13 cellular contexts compared by ENCODE assay signal in the genomic region with DNA sequence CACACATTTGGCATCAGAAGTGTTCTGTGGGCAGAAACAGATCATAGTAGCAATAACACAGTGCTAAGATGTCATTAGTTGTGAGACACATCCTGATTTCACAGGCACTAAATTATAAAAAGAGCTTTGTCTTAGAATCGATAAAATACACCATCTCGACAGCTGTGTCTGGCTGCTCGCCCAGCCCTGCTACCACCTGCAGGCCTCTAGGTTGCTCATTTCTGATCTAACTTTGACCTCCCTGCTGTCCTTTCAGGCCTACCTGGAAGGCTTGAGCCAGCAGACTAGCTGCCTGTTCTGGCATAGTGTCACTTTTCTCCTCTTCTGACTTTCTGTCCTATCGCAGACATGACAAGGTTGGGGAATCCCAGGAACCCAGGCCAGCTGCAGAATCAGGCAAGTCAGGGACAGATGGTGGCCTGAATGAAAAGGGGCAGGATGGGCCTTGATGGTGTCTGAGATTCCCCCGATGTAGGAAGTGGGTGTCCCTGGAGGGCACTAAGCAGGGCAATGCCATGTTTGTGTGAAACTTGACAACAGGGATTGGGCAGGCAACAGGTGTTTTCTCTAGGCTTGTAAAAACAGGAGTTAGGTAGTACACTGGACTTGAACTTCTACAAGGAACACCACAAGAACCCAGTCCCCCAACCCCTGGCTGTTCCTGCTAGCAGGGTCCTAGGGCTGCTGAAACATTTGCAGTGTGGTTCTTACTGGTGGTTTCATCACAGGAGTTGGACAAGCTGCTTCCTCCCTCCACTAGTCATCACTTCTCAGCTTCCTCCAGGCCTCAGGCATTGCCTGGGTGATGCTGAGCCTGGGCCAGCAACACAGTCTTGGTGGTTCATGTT.
DNase-seq lines count a peak whose midpoint lies in the region; ATAC-seq and TF ChIP-seq lines count a peak whose summit lies in the region.
"Had no signal": no experiment of that assay in that cellular context is flagged by ENCODE, and none has a peak within 500 bp of the region (broad histone marks: within the 10 kb centered on the region; RNA-seq: fewer than 3 reads in every experiment).

No MANE protein-coding gene starts in this region.

- no peak overlapping the region for H3K4me3 ChIP-seq in ascending aorta
- H3K4me3 ChIP-seq in liver (ENCODE audit: low read depth in 1 of 3, low read length in 3 of 3) = no peak overlapping the region
- H3K4me3 ChIP-seq in SK-N-SH (ENCODE audit: low read depth in 2 of 2, low read length in 1 of 2) = no peak overlapping the region
- H3K4me3 ChIP-seq: colonic mucosa, prostate gland had no signal

- peaks cover 6% of the 10 kb centered on the region for H3K27me3 Mint-ChIP-seq in activated CD8-positive, alpha-beta memory T cell treated with anti-CD3 and anti-CD28 coated beads, Interleukin-2, amount 10 ng/mL, durations not matched to agents 7 days and 5 days

- H3K9me3 ChIP-seq in ascending aorta = no peaks in the 10 kb centered on the region
- no peaks in the 10 kb centered on the region for H3K9me3 ChIP-seq in liver (ENCODE audit: control insufficient read depth in 4 of 4, low read length in 3 of 4)
- no peaks in the 10 kb centered on the region for H3K9me3 ChIP-seq in SK-N-SH
- H3K9me3 ChIP-seq: colonic mucosa, prostate gland had no signal

- no peak overlapping the region for H2AFZ ChIP-seq in SK-N-SH (ENCODE audit: low read depth)

- CTCF ChIA-PET in activated CD8-positive, alpha-beta memory T cell treated with anti-CD3 and anti-CD28 coated beads, Interleukin-2, amount 10 ng/mL, durations not matched to agents 7 days and 5 days (lab: Charles Lee) = interaction anchor here (0.9 to 2.9 kb wide), 5 partner anchors 23 to 813 kb away, joined by 3 to 11 read pairs (median 3); no protein-coding TSS in a partner anchor
- CTCF ChIA-PET in SK-N-SH (lab: Yijun Ruan, JAX) = interaction anchor here (1.2 to 3.7 kb wide), 6 partner anchors 23 to 590 kb away, joined by 3 to 23 read pairs (median 6); partner anchors contain the start of gene RHOU

- H3K36me3 ChIP-seq in ascending aorta (no peaks in the 10 kb centered on the region), liver (ENCODE audit: control insufficient read depth in 4 of 4, insufficient read depth in 3 of 4, low read depth in 1 of 4, low read length in 3 of 4) (no peaks in the 10 kb centered on the region), SK-N-SH (replicated peaks in 1 of 2; ENCODE audit: control insufficient read depth in 1 of 2, insufficient read depth in 2 of 2, low read length in 1 of 2) (no peaks in the 10 kb centered on the region)
- H3K36me3 ChIP-seq: colonic mucosa, prostate gland had no signal

- no peaks in the 10 kb centered on the region for H3K27me3 ChIP-seq in ascending aorta
- H3K27me3 ChIP-seq in liver (ENCODE audit: control insufficient read depth in 4 of 4, insufficient read depth in 4 of 4, low read length in 3 of 4) = no peaks in the 10 kb centered on the region
- H3K27me3 ChIP-seq in SK-N-SH (ENCODE audit: insufficient read depth) = no peaks in the 10 kb centered on the region
- H3K27me3 ChIP-seq: colonic mucosa had no signal

- DNase-seq in COLO668 (lab: John Stamatoyannopoulos, UW; ENCODE audit: unreplicated experiment) (peak; percentile 36), KG1 (lab: John Stamatoyannopoulos, UW) (peak; percentile 47), ascending aorta (ENCODE audit: low spot score in 2 of 2) (peak in 1 of 2 donors; percentile 91), NCI-H1048 (lab: John Stamatoyannopoulos, UW) (no peak), SK-N-SH (no peak)
- DNase-seq in activated CD8-positive, alpha-beta memory T cell treated with anti-CD3 and anti-CD28 coated beads, Interleukin-2, amount 10 ng/mL, durations not matched to agents 7 days and 5 days = no peak
- DNase-seq: activated effector memory CD4-positive, alpha-beta T cell treated with Interleukin-2 at 50 U/mL for 16 hours; colonic mucosa; trophoblast cell had no signal

- H3K4me3 Mint-ChIP-seq in activated CD8-positive, alpha-beta memory T cell treated with anti-CD3 and anti-CD28 coated beads, Interleukin-2, amount 10 ng/mL, durations not matched to agents 7 days and 5 days = no peak overlapping the region

- peaks cover 5% of the 10 kb centered on the region for H3K4me1 Mint-ChIP-seq in activated CD8-positive, alpha-beta memory T cell treated with anti-CD3 and anti-CD28 coated beads, Interleukin-2, amount 10 ng/mL, durations not matched to agents 7 days and 5 days

- POLR2A ChIA-PET in SK-N-SH (lab: Yijun Ruan, JAX) = no interaction called here

- H3K9ac ChIP-seq in liver (ENCODE audit: low read depth in 1 of 2, low read length in 2 of 2) = no peak overlapping the region
- H3K9ac ChIP-seq in SK-N-SH = no peak overlapping the region

- no peaks in the 10 kb centered on the region for H3K79me2 ChIP-seq in SK-N-SH (ENCODE audit: insufficient read depth)

- WGBS in liver = 88% methylated on average over 5 of the region's 5 CpGs
- 88% methylated on average over 5 of the region's 5 CpGs for WGBS in SK-N-SH (ENCODE audit: low lambda C conversion rate)

- H3K9me3 Mint-ChIP-seq in activated CD8-positive, alpha-beta memory T cell treated with anti-CD3 and anti-CD28 coated beads, Interleukin-2, amount 10 ng/mL, durations not matched to agents 7 days and 5 days (ENCODE audit: low read depth) = no peaks in the 10 kb centered on the region

- no peak for ATAC-seq in activated CD8-positive, alpha-beta memory T cell treated with anti-CD3 and anti-CD28 coated beads, Interleukin-2, amount 10 ng/mL, durations not matched to agents 7 days and 5 days
- no peak for ATAC-seq in HG03175 (IDR thresholded peaks at IDR 0.05; ENCODE audit: unreplicated experiment)
- ATAC-seq: activated CD4-positive, CD25-positive, alpha-beta regulatory T cell treated with anti-CD3 and anti-CD28 coated beads, Interleukin-2, amount 50 U/mL, for 24 hours had no signal

- TF ChIP-seq CTCF in ascending aorta (IDR thresholded peaks at IDR 0.05) (no peak), liver (IDR thresholded peaks at IDR 0.05; ENCODE audit: low read depth, low read length, missing input control) (no peak), SK-N-SH (IDR thresholded peaks at IDR 0.05) (no peak)

- intact Hi-C loops in ascending aorta (cut with DNase I) = loop anchor here (2.0 kb wide), 1 partner anchor 66 kb away; the partner anchor contains the start of gene RHOU

- H4K20me1 ChIP-seq in SK-N-SH (ENCODE audit: insufficient read depth) = no peaks in the 10 kb centered on the region

- H3K9me2 ChIP-seq in SK-N-SH = no peaks in the 10 kb centered on the region

- H3K27ac Mint-ChIP-seq in activated CD8-positive, alpha-beta memory T cell treated with anti-CD3 and anti-CD28 coated beads, Interleukin-2, amount 10 ng/mL, durations not matched to agents 7 days and 5 days = no peak overlapping the region

- H3K4me1 ChIP-seq in ascending aorta (peaks cover 5 to 17% of the 10 kb centered on the region in 2 donors), liver (ENCODE audit: control insufficient read depth in 4 of 4, insufficient read depth in 4 of 4, low read length in 3 of 4) (peaks cover 0 to 4% (median 2%) of the 10 kb centered on the region in 4 donors), SK-N-SH (ENCODE audit: control insufficient read depth in 1 of 2, insufficient read depth in 2 of 2, low read depth in 1 of 2, low read length in 1 of 2) (no peaks in the 10 kb centered on the region)
- H3K4me1 ChIP-seq: prostate gland had no signal

- no peaks in the 10 kb centered on the region for H3F3A ChIP-seq in SK-N-SH (replicated peaks; ENCODE audit: insufficient read depth)

- no peaks in the 10 kb centered on the region for H3K36me3 Mint-ChIP-seq in activated CD8-positive, alpha-beta memory T cell treated with anti-CD3 and anti-CD28 coated beads, Interleukin-2, amount 10 ng/mL, durations not matched to agents 7 days and 5 days

- no peak for TF ChIP-seq EP300 in SK-N-SH (IDR thresholded peaks at IDR 0.05; ENCODE audit: borderline replicate concordance in 1 of 2, low read depth in 1 of 2, low read length in 1 of 2)

- TF ChIP-seq RAD21 in liver (IDR thresholded peaks at IDR 0.05) (no peak), SK-N-SH (IDR thresholded peaks at IDR 0.05; ENCODE audit: low read length) (no peak)

- no peak overlapping the region for H3K4me2 ChIP-seq in SK-N-SH

- H3K27ac ChIP-seq in ascending aorta (peak overlapping the region; percentile 83 to 88), liver (ENCODE audit: low read depth in 1 of 2, low read length in 2 of 2) (no peak overlapping the region), SK-N-SH (ENCODE audit: low read depth in 2 of 2, low read length in 1 of 2) (no peak overlapping the region)
- H3K27ac ChIP-seq: colonic mucosa, prostate gland had no signal

TF ChIP-seq in liver, 16 proteins besides CTCF, POLR2A, EP300 and RAD21:
- TF ChIP-seq RXRA (IDR thresholded peaks at IDR 0.05) (no peak), NR2F2 (IDR thresholded peaks at IDR 0.05) (peak; percentile 46)

TF ChIP-seq in SK-N-SH, 30 proteins besides CTCF, POLR2A, EP300 and RAD21 (continues in another document):
- TF ChIP-seq FOXM1 (IDR thresholded peaks at IDR 0.05; ENCODE audit: low read depth) (no peak), RXRA (IDR thresholded peaks at IDR 0.05; ENCODE audit: borderline replicate concordance, low read depth) (no peak), YY1 (IDR thresholded peaks at IDR 0.05; ENCODE audit: low read depth) (no peak), MEF2A (IDR thresholded peaks at IDR 0.05; ENCODE audit: borderline replicate concordance, low read depth) (no peak), TEAD4 (IDR thresholded peaks at IDR 0.05; ENCODE audit: borderline replicate concordance, insufficient read depth) (no peak), GABPA (IDR thresholded peaks at IDR 0.05; ENCODE audit: low read depth) (no peak), SMC3 (IDR thresholded peaks at IDR 0.05; ENCODE audit: low read depth, low read length) (no peak), TAF1 (IDR thresholded peaks at IDR 0.05; ENCODE audit: borderline replicate concordance, low read depth, low read length) (no peak), FOXJ3 (CRISPR knock-in tag; IDR thresholded peaks at IDR 0.05) (no peak), RCOR1 (IDR thresholded peaks at IDR 0.05; ENCODE audit: low read length) (no peak), SIN3A (IDR thresholded peaks at IDR 0.05; ENCODE audit: borderline replicate concordance, low read depth, low read length) (no peak), FOSL2 (IDR thresholded peaks at IDR 0.05; ENCODE audit: borderline replicate concordance, low read depth) (no peak), USF1 (IDR thresholded peaks at IDR 0.05; ENCODE audit: borderline replicate concordance, low read depth) (no peak), RFX5 (IDR thresholded peaks at IDR 0.05; ENCODE audit: low read length) (no peak)

Comparison
In these comparisons a context has a peak if more than half of its experiments do, and no peak if none do; other contexts are left out.
1. DNase-seq: peak in COLO668 (single experiment) and KG1 (single experiment); none in activated CD8-positive, alpha-beta memory T cell treated with anti-CD3 and anti-CD28 coated beads, Interleukin-2, amount 10 ng/mL, durations not matched to agents 7 days and 5 days (single experiment), NCI-H1048 (single experiment) and SK-N-SH (single experiment).
2. H3K27ac ChIP-seq: peak in ascending aorta (2 of 2); none in liver (0 of 2) and SK-N-SH (0 of 2).